11 cellular contexts compared by ENCODE assay signal in genomic region chr2:234091432-234091879, GRCh38. TPM values are rescaled to one million over a fixed set of nuclear protein-coding genes. Genes with fewer than 3 reads are reported as not detected.
DNase-seq lines count a peak whose midpoint lies in the region; ATAC-seq and TF ChIP-seq lines count a peak whose summit lies in the region.
"Had no signal": no experiment of that assay in that cellular context is flagged by ENCODE, and none has a peak within 500 bp of the region (broad histone marks: within the 10 kb centered on the region; RNA-seq: fewer than 3 reads in every experiment).

No MANE protein-coding gene starts in this region.

- POLR2A ChIA-PET in RWPE1 (lab: Yijun Ruan, JAX; ENCODE audit: low non-redundant PET), result no interaction called here

- no peak for ATAC-seq in activated T-cell treated with anti-CD3 and anti-CD28 coated beads, Interleukin-2, amount 50 U/mL, for 72 hours (replicated peaks in 1 of 2)
- ATAC-seq in HG03565 (IDR thresholded peaks at IDR 0.05; ENCODE audit: unreplicated experiment), result no peak

- H3K36me3 ChIP-seq in testis (ENCODE audit: low read depth, missing control alignments), result no peaks in the 10 kb centered on the region

- H3K9me3 Mint-ChIP-seq in activated T-cell treated with anti-CD3 and anti-CD28 coated beads, Interleukin-2, amount 50 U/mL, for 72 hours, result peaks cover 3 to 9% of the 10 kb centered on the region in 2 donors

- TF ChIP-seq POLR2A in testis (IDR thresholded peaks at IDR 0.05), result no peak

- no peak overlapping the region for H3K4me3 Mint-ChIP-seq in activated T-cell treated with anti-CD3 and anti-CD28 coated beads, Interleukin-2, amount 50 U/mL, for 72 hours
- H3K4me3 Mint-ChIP-seq: activated B cell treated with CpG ODN at 0.5 μM for 24 hours; activated naive CD4-positive, alpha-beta T cell treated with anti-CD3 and anti-CD28 coated beads, Interleukin-2, amount 50 U/mL, for 24 hours had no signal

- H3K27ac ChIP-seq in RWPE1, result peak overlapping the region; percentile 97
- H3K27ac ChIP-seq in testis, result no peak overlapping the region

- TF ChIP-seq CTCF in RWPE1 (conservative IDR thresholded peaks at IDR 0.05; ENCODE audit: low read depth) (no peak), testis (IDR thresholded peaks at IDR 0.05) (no peak)

- no peak overlapping the region for H3K27ac Mint-ChIP-seq in activated T-cell treated with anti-CD3 and anti-CD28 coated beads, Interleukin-2, amount 50 U/mL, for 72 hours
- H3K27ac Mint-ChIP-seq: activated B cell treated with CpG ODN at 0.5 μM for 24 hours; activated naive CD4-positive, alpha-beta T cell treated with anti-CD3 and anti-CD28 coated beads, Interleukin-2, amount 50 U/mL, for 24 hours had no signal

- no peaks in the 10 kb centered on the region for H3K27me3 Mint-ChIP-seq in activated T-cell treated with anti-CD3 and anti-CD28 coated beads, Interleukin-2, amount 50 U/mL, for 72 hours (ENCODE audit: low read depth)

- H3K4me1 Mint-ChIP-seq in activated T-cell treated with anti-CD3 and anti-CD28 coated beads, Interleukin-2, amount 50 U/mL, for 72 hours (ENCODE audit: low read depth), result no peaks in the 10 kb centered on the region
- H3K4me1 Mint-ChIP-seq: activated B cell treated with CpG ODN at 0.5 μM for 24 hours; activated naive CD4-positive, alpha-beta T cell treated with anti-CD3 and anti-CD28 coated beads, Interleukin-2, amount 50 U/mL, for 24 hours had no signal

- CTCF ChIA-PET in RWPE1 (lab: Yijun Ruan, JAX), result interaction anchor here (0.6 to 1.0 kb wide), 2 partner anchors 24 to 103 kb away, joined by 3 to 4 read pairs; no protein-coding TSS in a partner anchor

- H3K9me3 ChIP-seq in testis, result no peaks in the 10 kb centered on the region

- H3K27me3 ChIP-seq in testis, result no peaks in the 10 kb centered on the region

- DNase-seq in NCI-H1417 (lab: John Stamatoyannopoulos, UW), result peak in 2 of 3 experiments; percentile 4 to 54
- DNase-seq in NCI-H1417 treated with DMSO at 0.1 percent for 48 hours (lab: John Stamatoyannopoulos, UW), result no peak
- DNase-seq in RWPE1 (ENCODE audit: low spot score), result peak; percentile 45
- DNase-seq in globus pallidus (ENCODE audit: low spot score), result peak; percentile 1
- peak; percentile 39 for DNase-seq in testis
- DNase-seq in activated T-cell treated with anti-CD3 and anti-CD28 coated beads, Interleukin-2, amount 50 U/mL, for 72 hours, result no peak
- no peak for DNase-seq in NOMO-1 (lab: John Stamatoyannopoulos, UW; ENCODE audit: unreplicated experiment in 2 of 2)
- DNase-seq: activated B cell treated with CpG ODN at 0.5 μM for 24 hours had no signal

- peaks cover 11% of the 10 kb centered on the region for H3K4me1 ChIP-seq in testis

- intact Hi-C loops in testis (cut with DNase I; ENCODE audit: low total_unique reads), result no loop called here

- H3K36me3 Mint-ChIP-seq in activated T-cell treated with anti-CD3 and anti-CD28 coated beads, Interleukin-2, amount 50 U/mL, for 72 hours (ENCODE audit: insufficient read depth in 2 of 2), result no peaks in the 10 kb centered on the region

- 25 to 29% methylated on average over 5 of the region's 5 CpGs for WGBS in testis, 2 donors

- H3K4me3 ChIP-seq in testis, result no peak overlapping the region
- H3K4me3 ChIP-seq: skin epidermis had no signal

RNA-seq across cellular contexts. Expression of gene SPP2, which starts 41.0 kb away (rescaled TPM):
- not detected for total RNA-seq in testis
- not detected for polyA plus RNA-seq in testis (ENCODE audit: insufficient read depth, low read depth, low replicate concordance)
- total RNA-seq in activated T-cell treated with anti-CD3 and anti-CD28 coated beads, Interleukin-2, amount 50 U/mL, for 72 hours, result not detected
- total RNA-seq: activated B cell treated with CpG ODN at 0.5 μM for 24 hours had no signal

Comparison
In these comparisons a context has a peak if more than half of its experiments do, and no peak if none do; other contexts are left out.
1. DNase-seq: peak in NCI-H1417 (2 of 3), RWPE1 (single experiment), globus pallidus (single experiment) and testis (single experiment); none in NCI-H1417 treated with DMSO at 0.1 percent for 48 hours (single experiment), activated T-cell treated with anti-CD3 and anti-CD28 coated beads, Interleukin-2, amount 50 U/mL, for 72 hours (0 of 2) and NOMO-1 (0 of 2).